21 cellular contexts compared by ENCODE assay signal in the genomic region with DNA sequence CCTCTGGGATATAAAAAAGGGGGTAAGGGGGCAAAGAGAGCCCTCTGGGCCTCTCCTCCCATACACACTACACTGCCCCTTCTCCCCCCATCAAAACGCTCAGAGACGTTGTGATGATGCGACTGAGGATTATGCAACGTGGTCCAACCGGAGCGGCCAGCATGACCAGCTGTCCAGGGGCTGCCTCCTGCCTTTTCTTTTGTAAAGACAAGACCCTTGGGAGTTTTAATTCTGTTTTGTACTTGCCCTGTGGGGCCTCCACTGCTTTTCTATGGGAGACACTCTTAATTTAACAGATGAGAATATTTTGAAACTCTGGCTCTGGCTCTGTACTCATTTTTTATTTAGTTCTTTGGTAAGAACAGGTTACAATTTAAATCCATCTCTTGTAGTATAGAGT. TPM values are rescaled to one million over a fixed set of nuclear protein-coding genes. Genes with fewer than 3 reads are reported as not detected.
DNase-seq lines count a peak whose midpoint lies in the region; ATAC-seq, FAIRE-seq and TF ChIP-seq lines count a peak whose summit lies in the region.
"Had no signal": no experiment of that assay in that cellular context is flagged by ENCODE, and none has a peak within 500 bp of the region (broad histone marks: within the 10 kb centered on the region; RNA-seq: fewer than 3 reads in every experiment).

No MANE protein-coding gene starts in this region.

- H3K27me3 ChIP-seq in K562 (ENCODE audit: control insufficient read depth in 2 of 2, insufficient read depth in 2 of 2, low read length in 2 of 2), result no peaks in the 10 kb centered on the region
- H3K27me3 ChIP-seq in neutrophil, result no peaks in the 10 kb centered on the region
- H3K27me3 ChIP-seq in transverse colon, result no peaks in the 10 kb centered on the region
- H3K27me3 ChIP-seq: BLaER1 treated with 17β-estradiol and CSF1 and Interleukin-3, amounts not matched to agents 10 nM and 100 nM; SJSA1; vagina had no signal

- TF ChIP-seq CTCF in Calu3 (IDR thresholded peaks at IDR 0.05; ENCODE audit: unreplicated experiment) (no peak), K562 (IDR thresholded peaks at IDR 0.05 in 2 of 3, conservative IDR thresholded peaks at IDR 0.05 in 1 of 3; ENCODE audit: insufficient read depth in 2 of 3, low read depth in 1 of 3, low read length in 3 of 3) (no peak), neutrophil (IDR thresholded peaks at IDR 0.05) (no peak), transverse colon (IDR thresholded peaks at IDR 0.05) (no peak)

- intact Hi-C loops in Calu3 (cut with micrococcal nuclease; ENCODE audit: unreplicated experiment), result no loop called here
- intact Hi-C loops in K562 (cut with micrococcal nuclease), result no loop called here
- intact Hi-C loops in transverse colon (cut with DNase I; ENCODE audit: low total_unique reads), result no loop called here

- FAIRE-seq in K562 (lab: Jason Lieb, UNC), result no peak
- FAIRE-seq: A204.1 had no signal

- no peak overlapping the region for H3K9ac ChIP-seq in K562 (ENCODE audit: insufficient read depth in 1 of 2, low read depth in 2 of 2, low read length in 2 of 2)

- peaks cover 8% of the 10 kb centered on the region for H3K79me2 ChIP-seq in K562 (ENCODE audit: control insufficient read depth, insufficient read depth, low read length)

- H3K4me2 ChIP-seq in K562 (ENCODE audit: insufficient read depth, low read length), result no peak overlapping the region
- H3K4me2 ChIP-seq: BLaER1 treated with 17β-estradiol and CSF1 and Interleukin-3, amounts not matched to agents 10 nM and 100 nM; PC-9 had no signal

- H4K20me1 ChIP-seq in K562 (replicated peaks; ENCODE audit: control insufficient read depth, insufficient read depth, low read length), result no peaks in the 10 kb centered on the region

- H3K4me3 ChIP-seq in K562 (no peak overlapping the region), neutrophil (ENCODE audit: low read depth in 1 of 2, low read length in 1 of 2) (no peak overlapping the region), transverse colon (no peak overlapping the region)
- H3K4me3 ChIP-seq: BLaER1 treated with 17β-estradiol and CSF1 and Interleukin-3, amounts not matched to agents 10 nM and 100 nM; coronary artery; PC-9; SJSA1; vagina had no signal

- H3K36me3 ChIP-seq in K562 (ENCODE audit: control insufficient read depth, insufficient read depth, low read length) (peaks cover 93% of the 10 kb centered on the region; the same call in 2 of the 3 replicates), neutrophil (peaks cover 100% of the 10 kb centered on the region), transverse colon (peaks cover 0 to 76% (median 28%) of the 10 kb centered on the region in 4 donors)

- no peak overlapping the region for H2AFZ ChIP-seq in K562 (ENCODE audit: low read depth, low read length)
- H2AFZ ChIP-seq: PC-9 had no signal

- TF ChIP-seq EP300 in K562 (IDR thresholded peaks at IDR 0.05; ENCODE audit: low read length) (no peak), transverse colon (IDR thresholded peaks at IDR 0.05; ENCODE audit: low read depth) (no peak)

- POLR2A ChIA-PET in K562 (lab: Yijun Ruan, JAX), result interaction anchor here (0.5 to 10.8 kb wide), 7 partner anchors 9 to 281 kb away, joined by 3 to 225 read pairs (median 5); partner anchors contain the start of genes B4GALNT1, DCTN2 and DDIT3

- H3K4me1 ChIP-seq in K562 (replicated peaks in 1 of 2; ENCODE audit: control insufficient read depth in 2 of 2, insufficient read depth in 2 of 2, low read length in 2 of 2) (peaks cover 6 to 19% of the 10 kb centered on the region in 2 experiments), neutrophil (ENCODE audit: control insufficient read depth in 1 of 2, insufficient read depth in 1 of 2, low read depth in 1 of 2, low read length in 1 of 2) (peaks cover 4 to 10% of the 10 kb centered on the region in 2 experiments), transverse colon (peaks cover 1 to 12% (median 6%) of the 10 kb centered on the region in 4 donors)

- BruUV-seq in Calu3 (replicated peaks; lab: Mats Ljungman, UMichigan) (TSS peak; percentile 13), K562 (replicated peaks; lab: Mats Ljungman, UMichigan) (TSS peak; percentile 30)

- peak overlapping the region; percentile 58 for H3K27ac Mint-ChIP-seq in activated T-cell treated with anti-CD3 and anti-CD28 coated beads, Interleukin-2, amount 50 U/mL, for 24 hours
- no peak overlapping the region for H3K27ac Mint-ChIP-seq in Calu3 (ENCODE audit: unreplicated experiment)

- no peaks in the 10 kb centered on the region for H3K9me1 ChIP-seq in K562 (ENCODE audit: control insufficient read depth, insufficient read depth, low read length)

- H3K4me3 Mint-ChIP-seq in activated T-cell treated with anti-CD3 and anti-CD28 coated beads, Interleukin-2, amount 50 U/mL, for 24 hours, result no peak overlapping the region
- H3K4me3 Mint-ChIP-seq in Calu3 (ENCODE audit: low read depth, unreplicated experiment), result no peak overlapping the region

- TF ChIP-seq RAD21 in K562 (CRISPR knock-in tag; conservative IDR thresholded peaks at IDR 0.05 in 1 of 2, IDR thresholded peaks at IDR 0.05 in 1 of 2), result no peak

- H3K9me3 Mint-ChIP-seq in activated T-cell treated with anti-CD3 and anti-CD28 coated beads, Interleukin-2, amount 50 U/mL, for 24 hours, result no peaks in the 10 kb centered on the region
- H3K9me3 Mint-ChIP-seq in Calu3 (ENCODE audit: low read depth, unreplicated experiment), result no peaks in the 10 kb centered on the region

- no peaks in the 10 kb centered on the region for H3K27me3 Mint-ChIP-seq in activated T-cell treated with anti-CD3 and anti-CD28 coated beads, Interleukin-2, amount 50 U/mL, for 24 hours
- no peaks in the 10 kb centered on the region for H3K27me3 Mint-ChIP-seq in Calu3 (ENCODE audit: unreplicated experiment)

- no peak overlapping the region for H3K27ac ChIP-seq in K562 (ENCODE audit: extremely low read depth, low read depth, low read length)
- peak overlapping the region; percentile 100 for H3K27ac ChIP-seq in neutrophil
- H3K27ac ChIP-seq in transverse colon, result no peak overlapping the region
- H3K27ac ChIP-seq: BLaER1 treated with 17β-estradiol and CSF1 and Interleukin-3, amounts not matched to agents 10 nM and 100 nM; coronary artery; PC-9; SJSA1; vagina had no signal

- H3K4me1 Mint-ChIP-seq in activated T-cell treated with anti-CD3 and anti-CD28 coated beads, Interleukin-2, amount 50 U/mL, for 24 hours (ENCODE audit: low read depth), result peaks cover 5% of the 10 kb centered on the region
- peaks cover 2% of the 10 kb centered on the region for H3K4me1 Mint-ChIP-seq in Calu3 (ENCODE audit: low read depth, unreplicated experiment)

- WGBS in K562 (ENCODE audit: insufficient coverage, low coverage, missing lambda C conversion rate), result 86% methylated on average over 6 of the region's 6 CpGs
- WGBS in transverse colon (ENCODE audit: low coverage in 1 of 2), 2 donors, result 80% methylated on average over 6 of the region's 6 CpGs; no CpG with 5 or more reads in 1 of the 2 donors

- in situ Hi-C loops in K562 (cut with MboI), result no loop called here
- in situ Hi-C loops in transverse colon (cut with MboI; ENCODE audit: low pct_ligation_motif_present in 1 of 4, low pct_unique_long_range_greater_than_20kb in 1 of 4, low sequenced_read_pairs in 3 of 4), result no loop called here

- H3K36me3 Mint-ChIP-seq in activated T-cell treated with anti-CD3 and anti-CD28 coated beads, Interleukin-2, amount 50 U/mL, for 24 hours (ENCODE audit: low read depth), result peaks cover 95% of the 10 kb centered on the region
- H3K36me3 Mint-ChIP-seq in Calu3 (ENCODE audit: insufficient read depth, unreplicated experiment), result peaks cover 87% of the 10 kb centered on the region

- ATAC-seq in K562 (no peak), GM19455 (IDR thresholded peaks at IDR 0.05; ENCODE audit: unreplicated experiment) (no peak)
- ATAC-seq: left cardiac atrium had no signal

- H3K9me3 ChIP-seq in K562 (replicated peaks; ENCODE audit: control insufficient read depth, insufficient read depth, low read depth, low read length), result no peaks in the 10 kb centered on the region
- no peaks in the 10 kb centered on the region for H3K9me3 ChIP-seq in neutrophil
- no peaks in the 10 kb centered on the region for H3K9me3 ChIP-seq in transverse colon
- H3K9me3 ChIP-seq: BLaER1 treated with 17β-estradiol and CSF1 and Interleukin-3, amounts not matched to agents 10 nM and 100 nM; SJSA1; vagina had no signal

- CTCF ChIA-PET in Calu3 (lab: Charles Lee) (interaction anchor here (1.7 kb wide), 1 partner anchor 10 kb away, joined by 3 read pairs; no protein-coding TSS in a partner anchor), K562 (lab: Yijun Ruan, JAX; ENCODE audit: low intra/inter-chr PET ratio) (interaction anchor here (1.0 kb wide), 1 partner anchor 13 kb away, joined by 3 read pairs; no protein-coding TSS in a partner anchor)

- DNase-seq in activated T-cell treated with anti-CD3 and anti-CD28 coated beads, Interleukin-2, amount 50 U/mL, for 24 hours, result no peak
- no peak for DNase-seq in activated T-cell treated with anti-CD3 and anti-CD28 coated beads, Interleukin-2, amount 50 U/mL, for 48 hours
- DNase-seq in Calu3, result no peak
- DNase-seq in K562 (ENCODE audit: extremely low read depth in 1 of 4, low spot score in 3 of 4), result no peak
- DNase-seq in NCI-H2171 treated with DMSO at 0.1 percent for 48 hours (lab: John Stamatoyannopoulos, UW), result no peak
- no peak for DNase-seq in transverse colon
- DNase-seq: activated CD4-positive, alpha-beta T cell treated with anti-CD3 and anti-CD28 coated beads, Interleukin-2, amount 50 U/mL, for 48 hours; activated naive CD4-positive, alpha-beta T cell treated with anti-CD3 and anti-CD28 coated beads, Interleukin-2, amount 50 U/mL, for 16 hours; left cardiac atrium; NCI-H146; NCI-H2171; PC-9; stimulated activated CD4-positive, alpha-beta T cell treated with anti-CD3 and anti-CD28 coated beads, Interleukin-4, amount 100 ng/mL, for 4 hours had no signal

- no peak for TF ChIP-seq POLR2A in K562 (conservative IDR thresholded peaks at IDR 0.05)
- no peak for TF ChIP-seq POLR2A in transverse colon (IDR thresholded peaks at IDR 0.05)

RNA-seq across cellular contexts. Expression of gene MBD6, which starts 7.2 kb away (rescaled TPM):
- total RNA-seq in Calu3 (2022) (119 and 127 TPM in 2 replicates), K562 (2014; rRNA removed) (4.7 and 6.3 TPM in 2 replicates), K562 (2014; rRNA removed; fragmentation: Illumina TruSeq; extraction: Trizol) (2.7 and 3.8 TPM in 2 replicates), K562 (2015; rRNA removed; fragmentation: Illumina TruSeq; extraction: Trizol) (3.6 and 6.1 TPM in 2 replicates), K562 (2021) (46.6 and 54.8 TPM in 2 replicates), transverse colon (100 to 1,000 TPM in 1 of 4 donors, 10 to 100 TPM in 3; 36.6 to 155 (median 51.0) TPM)
- total RNA-seq in K562 (2011; cell fraction: chromatin; rRNA removed; ENCODE audit: low replicate concordance), result 77.3 and 118 TPM in 2 replicates
- 43.2 and 44.7 TPM in 2 replicates for total RNA-seq in K562 (2011; cell fraction: nucleolus; rRNA removed)
- 49.3 and 57.0 TPM in 2 replicates for total RNA-seq in K562 (2011; cell fraction: nucleoplasm; rRNA removed)
- polyA plus RNA-seq in K562 (2011; rRNA removed) (2.0 and 6.8 TPM in 2 replicates), K562 (2014; fragmentation: Illumina TruSeq; extraction: Trizol) (14.1 and 20.3 TPM in 2 replicates), K562 (2014; fragmentation: Nextera tagmentation; extraction: Ambion mirVana) (1 to 10 TPM; 2.6 to 2.9 TPM), K562 (2014; rRNA removed) (12.2 and 19.8 TPM in 2 replicates)
- polyA plus RNA-seq in K562 (2011; cell fraction: cytosol; rRNA removed), result 1.1 and 1.4 TPM in 2 replicates
- polyA plus RNA-seq in K562 (2011; cell fraction: nucleus; rRNA removed), result 25.0 and 38.2 TPM in 2 replicates
- 21.1 and 37.7 TPM in 2 replicates for polyA plus RNA-seq in K562 (2012)
- polyA minus RNA-seq in K562 (2011; rRNA and poly(A)+ RNA removed), result 1.7 and 4.1 TPM in 2 replicates
- polyA minus RNA-seq in K562 (2011; cell fraction: cytosol; rRNA and poly(A)+ RNA removed), result 5.2 and 13.3 TPM in 2 replicates
- 15.5 and 20.1 TPM in 2 replicates for polyA minus RNA-seq in K562 (2011; cell fraction: nucleus; rRNA and poly(A)+ RNA removed)

RNA-seq across cellular contexts. Expression of gene DDIT3, which starts 9.5 kb away (rescaled TPM):
- 70.2 and 80.5 TPM in 2 replicates for total RNA-seq in Calu3 (2022)
- 172 and 185 TPM in 2 replicates for total RNA-seq in K562 (2011; cell fraction: chromatin; rRNA removed; ENCODE audit: low replicate concordance)
- 119 and 124 TPM in 2 replicates for total RNA-seq in K562 (2011; cell fraction: nucleolus; rRNA removed)
- total RNA-seq in K562 (2011; cell fraction: nucleoplasm; rRNA removed), result 106 and 127 TPM in 2 replicates
- total RNA-seq in K562 (2014; rRNA removed), result 68.2 and 89.9 TPM in 2 replicates
- total RNA-seq in K562 (2014; rRNA removed; fragmentation: Illumina TruSeq; extraction: Trizol), result 89.6 and 104 TPM in 2 replicates
- 53.7 and 59.1 TPM in 2 replicates for total RNA-seq in K562 (2015; rRNA removed; fragmentation: Illumina TruSeq; extraction: Trizol)
- total RNA-seq in K562 (2021), result 56.8 and 61.8 TPM in 2 replicates
- 99.0 and 118 TPM in 2 replicates for polyA plus RNA-seq in K562 (2011; rRNA removed)
- 29.5 and 56.7 TPM in 2 replicates for polyA plus RNA-seq in K562 (2011; cell fraction: cytosol; rRNA removed)
- polyA plus RNA-seq in K562 (2011; cell fraction: nucleus; rRNA removed), result 133 and 186 TPM in 2 replicates
- 99.5 and 353 TPM in 2 replicates for polyA plus RNA-seq in K562 (2012)
- polyA plus RNA-seq in K562 (2014; fragmentation: Illumina TruSeq; extraction: Trizol), result 83.9 and 103 TPM in 2 replicates
- 100 to 1,000 TPM; 254 to 272 TPM for polyA plus RNA-seq in K562 (2014; fragmentation: Nextera tagmentation; extraction: Ambion mirVana)
- 87.2 and 127 TPM in 2 replicates for polyA plus RNA-seq in K562 (2014; rRNA removed)
- polyA minus RNA-seq in K562 (2011; rRNA and poly(A)+ RNA removed), result 37.2 and 59.6 TPM in 2 replicates
- 22.3 and 23.0 TPM in 2 replicates for polyA minus RNA-seq in K562 (2011; cell fraction: cytosol; rRNA and poly(A)+ RNA removed)
- 25.7 and 57.9 TPM in 2 replicates for polyA minus RNA-seq in K562 (2011; cell fraction: nucleus; rRNA and poly(A)+ RNA removed)
- 100 to 1,000 TPM in 2 of 4 donors, 10 to 100 TPM in 2; 27.6 to 338 (median 67.6) TPM for total RNA-seq in transverse colon

RNA-seq across cellular contexts. Expression of gene DCTN2, which starts 17.2 kb away (rescaled TPM):
- total RNA-seq in Calu3 (2022) (121 and 131 TPM in 2 replicates), K562 (2014; rRNA removed) (128 and 135 TPM in 2 replicates), K562 (2014; rRNA removed; fragmentation: Illumina TruSeq; extraction: Trizol) (114 and 115 TPM in 2 replicates), K562 (2015; rRNA removed; fragmentation: Illumina TruSeq; extraction: Trizol) (122 and 151 TPM in 2 replicates), K562 (2021) (119 and 129 TPM in 2 replicates), transverse colon (100 to 1,000 TPM; 154 to 344 (median 175) TPM)
- total RNA-seq in K562 (2011; cell fraction: chromatin; rRNA removed; ENCODE audit: low replicate concordance), result 253 and 274 TPM in 2 replicates
- 125 and 135 TPM in 2 replicates for total RNA-seq in K562 (2011; cell fraction: nucleolus; rRNA removed)
- total RNA-seq in K562 (2011; cell fraction: nucleoplasm; rRNA removed), result 180 and 202 TPM in 2 replicates
- polyA plus RNA-seq in K562 (2011; rRNA removed) (137 and 161 TPM in 2 replicates), K562 (2014; fragmentation: Illumina TruSeq; extraction: Trizol) (255 and 270 TPM in 2 replicates), K562 (2014; fragmentation: Nextera tagmentation; extraction: Ambion mirVana) (10 to 100 TPM; 43.6 to 64.7 TPM), K562 (2014; rRNA removed) (125 and 127 TPM in 2 replicates)
- polyA plus RNA-seq in K562 (2011; cell fraction: cytosol; rRNA removed), result 125 and 134 TPM in 2 replicates
- polyA plus RNA-seq in K562 (2011; cell fraction: nucleus; rRNA removed), result 140 and 175 TPM in 2 replicates
- 98.5 and 216 TPM in 2 replicates for polyA plus RNA-seq in K562 (2012)
- 129 and 192 TPM in 2 replicates for polyA minus RNA-seq in K562 (2011; rRNA and poly(A)+ RNA removed)
- 103 and 129 TPM in 2 replicates for polyA minus RNA-seq in K562 (2011; cell fraction: cytosol; rRNA and poly(A)+ RNA removed)
- polyA minus RNA-seq in K562 (2011; cell fraction: nucleus; rRNA and poly(A)+ RNA removed), result 35.9 and 66.2 TPM in 2 replicates

RNA-seq across cellular contexts. Expression of gene KIF5A, which starts 20.0 kb away (rescaled TPM):
- total RNA-seq in Calu3 (2022), result 0.10 TPM in 1 of 2 replicates, not detected in the other
- total RNA-seq in K562 (2011; cell fraction: chromatin; rRNA removed; ENCODE audit: low replicate concordance), result 64.9 and 77.9 TPM in 2 replicates
- total RNA-seq in K562 (2011; cell fraction: nucleolus; rRNA removed), result 36.1 and 39.9 TPM in 2 replicates
- 52.8 and 54.9 TPM in 2 replicates for total RNA-seq in K562 (2011; cell fraction: nucleoplasm; rRNA removed)
- total RNA-seq in K562 (2014; rRNA removed), result 5.9 and 7.1 TPM in 2 replicates
- 7.3 and 8.0 TPM in 2 replicates for total RNA-seq in K562 (2014; rRNA removed; fragmentation: Illumina TruSeq; extraction: Trizol)
- 4.3 and 4.5 TPM in 2 replicates for total RNA-seq in K562 (2015; rRNA removed; fragmentation: Illumina TruSeq; extraction: Trizol)
- total RNA-seq in K562 (2021), result 14.2 and 17.7 TPM in 2 replicates
- 16.0 and 19.3 TPM in 2 replicates for polyA plus RNA-seq in K562 (2011; rRNA removed)
- polyA plus RNA-seq in K562 (2011; cell fraction: cytosol; rRNA removed), result 5.5 and 8.2 TPM in 2 replicates
- 66.5 and 75.3 TPM in 2 replicates for polyA plus RNA-seq in K562 (2011; cell fraction: nucleus; rRNA removed)
- 8.1 and 30.3 TPM in 2 replicates for polyA plus RNA-seq in K562 (2012)
- polyA plus RNA-seq in K562 (2014; fragmentation: Illumina TruSeq; extraction: Trizol), result 16.0 and 16.1 TPM in 2 replicates
- polyA plus RNA-seq in K562 (2014; fragmentation: Nextera tagmentation; extraction: Ambion mirVana), result 1 to 10 TPM; 3.4 to 5.3 TPM
- polyA plus RNA-seq in K562 (2014; rRNA removed), result 15.8 and 17.7 TPM in 2 replicates
- polyA minus RNA-seq in K562 (2011; rRNA and poly(A)+ RNA removed), result 13.4 and 14.8 TPM in 2 replicates
- polyA minus RNA-seq in K562 (2011; cell fraction: cytosol; rRNA and poly(A)+ RNA removed), result 5.6 and 6.9 TPM in 2 replicates
- polyA minus RNA-seq in K562 (2011; cell fraction: nucleus; rRNA and poly(A)+ RNA removed), result 14.0 and 22.0 TPM in 2 replicates
- total RNA-seq in transverse colon, result 1 to 10 TPM; 1.3 to 6.2 (median 1.6) TPM
- total RNA-seq: G401 had no signal

RNA-seq across cellular contexts. Expression of gene MARS1, which starts 42.0 kb away (rescaled TPM):
- total RNA-seq in Calu3 (2022) (358 and 369 TPM in 2 replicates), K562 (2014; rRNA removed) (231 and 232 TPM in 2 replicates), K562 (2014; rRNA removed; fragmentation: Illumina TruSeq; extraction: Trizol) (220 and 245 TPM in 2 replicates), K562 (2015; rRNA removed; fragmentation: Illumina TruSeq; extraction: Trizol) (158 and 169 TPM in 2 replicates), K562 (2021) (339 and 382 TPM in 2 replicates), transverse colon (100 to 1,000 TPM in 2 of 4 donors, 10 to 100 TPM in 2; 39.0 to 184 (median 103) TPM)
- total RNA-seq in K562 (2011; cell fraction: chromatin; rRNA removed; ENCODE audit: low replicate concordance), result 823 and 1,075 TPM in 2 replicates
- 517 and 536 TPM in 2 replicates for total RNA-seq in K562 (2011; cell fraction: nucleolus; rRNA removed)
- 605 and 612 TPM in 2 replicates for total RNA-seq in K562 (2011; cell fraction: nucleoplasm; rRNA removed)
- polyA plus RNA-seq in K562 (2011; rRNA removed) (145 and 271 TPM in 2 replicates), K562 (2014; fragmentation: Illumina TruSeq; extraction: Trizol) (298 and 362 TPM in 2 replicates), K562 (2014; fragmentation: Nextera tagmentation; extraction: Ambion mirVana) (100 to 1,000 TPM; 117 to 168 TPM), K562 (2014; rRNA removed) (221 and 229 TPM in 2 replicates)
- 137 and 183 TPM in 2 replicates for polyA plus RNA-seq in K562 (2011; cell fraction: cytosol; rRNA removed)
- 838 and 1,308 TPM in 2 replicates for polyA plus RNA-seq in K562 (2011; cell fraction: nucleus; rRNA removed)
- 210 and 555 TPM in 2 replicates for polyA plus RNA-seq in K562 (2012)
- 171 and 257 TPM in 2 replicates for polyA minus RNA-seq in K562 (2011; rRNA and poly(A)+ RNA removed)
- polyA minus RNA-seq in K562 (2011; cell fraction: cytosol; rRNA and poly(A)+ RNA removed), result 105 and 116 TPM in 2 replicates
- 226 and 398 TPM in 2 replicates for polyA minus RNA-seq in K562 (2011; cell fraction: nucleus; rRNA and poly(A)+ RNA removed)
